Comparison of ENCODE assay signal across 1 cellular context in the genomic region with DNA sequence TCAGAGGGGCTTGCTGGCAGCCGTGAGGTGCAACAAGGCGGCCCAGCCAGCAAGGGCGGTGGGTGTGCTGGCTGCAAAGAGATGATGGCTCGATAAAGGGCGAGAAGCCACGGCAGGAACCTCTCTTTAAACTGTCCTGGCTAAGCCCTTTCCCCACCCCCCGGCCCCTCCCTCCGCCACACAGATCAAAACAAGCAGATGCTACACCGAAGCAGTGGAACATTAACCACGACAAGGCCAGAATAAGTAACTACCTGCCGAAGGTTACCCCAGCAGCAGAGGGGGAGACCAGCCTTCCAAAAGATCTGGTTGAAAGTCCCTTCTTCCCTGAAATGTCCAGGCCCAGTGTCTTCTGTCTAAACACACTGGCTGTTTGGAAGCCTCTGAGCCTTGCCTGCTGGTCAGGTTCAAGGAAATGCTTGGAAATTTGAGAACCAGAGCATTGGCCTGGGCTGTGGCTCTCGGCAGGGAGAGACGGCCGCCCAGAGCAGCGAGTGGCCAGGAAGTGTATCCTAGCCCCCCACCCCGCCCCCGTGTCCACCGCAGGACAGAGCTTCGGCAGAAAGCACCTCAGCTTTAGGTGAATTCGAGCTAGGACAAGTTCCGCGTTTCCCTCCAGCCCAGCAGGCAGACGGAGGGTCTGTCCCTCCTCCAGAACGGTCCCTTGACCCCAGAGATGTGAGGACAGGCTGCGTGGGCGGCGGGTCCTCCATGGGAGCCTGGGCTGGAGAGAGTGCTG.
TF ChIP-seq lines count a peak whose summit lies in the region.

No MANE protein-coding gene starts in this region.

TF ChIP-seq in HepG2, 621 proteins besides CTCF, POLR2A, EP300 and RAD21 (continued from another document and continues in another):
- TF ChIP-seq, protein P1, sequence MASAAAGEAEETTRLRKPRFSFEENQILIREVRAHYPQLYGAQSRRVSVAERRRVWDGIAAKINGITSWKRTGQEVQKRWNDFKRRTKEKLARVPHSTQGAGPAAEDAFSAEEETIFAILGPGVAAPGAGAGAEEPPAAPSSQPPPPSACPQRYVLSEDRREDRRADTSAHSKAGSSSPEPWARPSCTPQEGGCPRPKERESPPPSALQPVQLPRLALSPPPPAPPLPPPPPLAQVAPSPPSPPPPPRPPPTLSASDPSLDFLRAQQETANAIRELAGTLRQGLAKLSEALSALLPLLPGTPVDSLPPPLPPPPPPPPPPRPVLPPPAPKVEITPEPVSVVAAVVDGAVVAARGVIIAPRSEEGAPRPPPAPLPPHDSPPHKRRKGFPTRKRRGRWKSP (CRISPR knock-in tag; IDR thresholded peaks at IDR 0.05): no peak; the same call in 1 of the 2 replicates
- peak; percentile 70 for TF ChIP-seq TAF1 (CRISPR knock-in tag; IDR thresholded peaks at IDR 0.05)
- no peak for TF ChIP-seq JUND (CRISPR knock-in tag; IDR thresholded peaks at IDR 0.05)
- TF ChIP-seq HIVEP1 (CRISPR knock-in tag; IDR thresholded peaks at IDR 0.05): no peak
- TF ChIP-seq ARNTL (CRISPR knock-in tag; IDR thresholded peaks at IDR 0.05): peak; percentile 50; the same call in 1 of the 2 replicates
- TF ChIP-seq KLF9 (CRISPR knock-in tag; IDR thresholded peaks at IDR 0.05; ENCODE audit: low read depth): no peak
- TF ChIP-seq MAFK (conservative IDR thresholded peaks at IDR 0.05 in 1 of 2, IDR thresholded peaks at IDR 0.05 in 1 of 2; ENCODE audit: low read length in 2 of 2): no peak
- TF ChIP-seq NFIC (IDR thresholded peaks at IDR 0.05; ENCODE audit: low read length): no peak
- TF ChIP-seq ZSCAN31 (CRISPR knock-in tag; IDR thresholded peaks at IDR 0.05; ENCODE audit: low read depth): no peak
- peak; percentile 32; the same call in 1 of the 2 replicates for TF ChIP-seq YEATS4 (CRISPR knock-in tag; IDR thresholded peaks at IDR 0.05; ENCODE audit: borderline replicate concordance)
- TF ChIP-seq SIN3A (IDR thresholded peaks at IDR 0.05; ENCODE audit: borderline replicate concordance, low read depth, low read length): peak; percentile 87; the same call in 1 of the 2 replicates
- TF ChIP-seq ZNF484 (CRISPR knock-in tag; IDR thresholded peaks at IDR 0.05; ENCODE audit: borderline replicate concordance, low read depth): no peak
- no peak for TF ChIP-seq ZNF335 (CRISPR knock-in tag; IDR thresholded peaks at IDR 0.05)
- TF ChIP-seq SYNCRIP (IDR thresholded peaks at IDR 0.05; ENCODE audit: insufficient read depth, low read depth, low read length): no peak
- peak; percentile 25; the same call in 1 of the 2 replicates for TF ChIP-seq ZNF558 (CRISPR knock-in tag; IDR thresholded peaks at IDR 0.05; ENCODE audit: borderline replicate concordance)
- TF ChIP-seq ZHX2 (IDR thresholded peaks at IDR 0.05; ENCODE audit: low read depth): no peak
- TF ChIP-seq ZHX2 (CRISPR knock-in tag; IDR thresholded peaks at IDR 0.05; ENCODE audit: borderline replicate concordance): no peak
- TF ChIP-seq HOXD1 (CRISPR knock-in tag; IDR thresholded peaks at IDR 0.05): no peak
- TF ChIP-seq, protein P2, sequence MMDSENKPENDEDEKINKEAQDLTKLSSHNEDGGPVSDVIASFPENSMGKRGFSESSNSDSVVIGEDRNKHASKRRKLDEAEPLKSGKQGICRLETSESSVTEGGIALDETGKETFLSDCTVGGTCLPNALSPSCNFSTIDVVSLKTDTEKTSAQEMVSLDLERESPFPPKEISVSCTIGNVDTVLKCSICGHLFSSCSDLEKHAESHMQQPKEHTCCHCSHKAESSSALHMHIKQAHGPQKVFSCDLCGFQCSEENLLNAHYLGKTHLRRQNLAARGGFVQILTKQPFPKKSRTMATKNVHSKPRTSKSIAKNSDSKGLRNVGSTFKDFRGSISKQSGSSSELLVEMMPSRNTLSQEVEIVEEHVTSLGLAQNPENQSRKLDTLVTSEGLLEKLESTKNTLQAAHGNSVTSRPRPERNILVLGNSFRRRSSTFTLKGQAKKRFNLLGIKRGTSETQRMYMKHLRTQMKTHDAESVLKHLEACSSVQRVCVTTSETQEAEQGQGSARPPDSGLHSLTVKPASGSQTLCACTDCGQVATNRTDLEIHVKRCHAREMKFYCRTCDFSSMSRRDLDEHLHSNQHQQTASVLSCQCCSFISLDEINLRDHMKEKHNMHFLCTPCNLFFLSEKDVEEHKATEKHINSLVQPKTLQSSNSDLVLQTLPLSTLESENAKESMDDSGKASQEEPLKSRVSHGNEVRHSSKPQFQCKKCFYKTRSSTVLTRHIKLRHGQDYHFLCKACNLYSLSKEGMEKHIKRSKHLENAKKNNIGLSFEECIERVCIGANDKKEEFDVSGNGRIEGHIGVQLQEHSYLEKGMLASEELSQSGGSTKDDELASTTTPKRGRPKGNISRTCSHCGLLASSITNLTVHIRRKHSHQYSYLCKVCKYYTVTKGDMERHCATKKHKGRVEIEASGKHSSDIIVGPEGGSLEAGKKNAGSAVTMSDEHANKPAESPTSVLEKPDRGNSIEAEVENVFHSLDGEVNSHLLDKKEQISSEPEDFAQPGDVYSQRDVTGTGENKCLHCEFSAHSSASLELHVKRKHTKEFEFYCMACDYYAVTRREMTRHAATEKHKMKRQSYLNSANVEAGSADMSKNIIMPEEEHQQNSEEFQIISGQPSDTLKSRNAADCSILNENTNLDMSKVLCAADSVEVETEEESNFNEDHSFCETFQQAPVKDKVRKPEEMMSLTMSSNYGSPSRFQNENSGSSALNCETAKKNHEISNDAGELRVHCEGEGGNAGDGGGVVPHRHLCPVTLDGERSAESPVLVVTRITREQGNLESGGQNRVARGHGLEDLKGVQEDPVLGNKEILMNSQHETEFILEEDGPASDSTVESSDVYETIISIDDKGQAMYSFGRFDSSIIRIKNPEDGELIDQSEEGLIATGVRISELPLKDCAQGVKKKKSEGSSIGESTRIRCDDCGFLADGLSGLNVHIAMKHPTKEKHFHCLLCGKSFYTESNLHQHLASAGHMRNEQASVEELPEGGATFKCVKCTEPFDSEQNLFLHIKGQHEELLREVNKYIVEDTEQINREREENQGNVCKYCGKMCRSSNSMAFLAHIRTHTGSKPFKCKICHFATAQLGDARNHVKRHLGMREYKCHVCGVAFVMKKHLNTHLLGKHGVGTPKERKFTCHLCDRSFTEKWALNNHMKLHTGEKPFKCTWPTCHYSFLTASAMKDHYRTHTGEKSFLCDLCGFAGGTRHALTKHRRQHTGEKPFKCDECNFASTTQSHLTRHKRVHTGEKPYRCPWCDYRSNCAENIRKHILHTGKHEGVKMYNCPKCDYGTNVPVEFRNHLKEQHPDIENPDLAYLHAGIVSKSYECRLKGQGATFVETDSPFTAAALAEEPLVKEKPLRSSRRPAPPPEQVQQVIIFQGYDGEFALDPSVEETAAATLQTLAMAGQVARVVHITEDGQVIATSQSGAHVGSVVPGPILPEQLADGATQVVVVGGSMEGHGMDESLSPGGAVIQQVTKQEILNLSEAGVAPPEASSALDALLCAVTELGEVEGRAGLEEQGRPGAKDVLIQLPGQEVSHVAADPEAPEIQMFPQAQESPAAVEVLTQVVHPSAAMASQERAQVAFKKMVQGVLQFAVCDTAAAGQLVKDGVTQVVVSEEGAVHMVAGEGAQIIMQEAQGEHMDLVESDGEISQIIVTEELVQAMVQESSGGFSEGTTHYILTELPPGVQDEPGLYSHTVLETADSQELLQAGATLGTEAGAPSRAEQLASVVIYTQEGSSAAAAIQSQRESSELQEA (CRISPR knock-in tag; IDR thresholded peaks at IDR 0.05; ENCODE audit: not compliant biosample characterization): no peak
- TF ChIP-seq MEIS2 (CRISPR knock-in tag; IDR thresholded peaks at IDR 0.05): no peak
- no peak for TF ChIP-seq NR2F2 (IDR thresholded peaks at IDR 0.05; ENCODE audit: borderline replicate concordance, low read depth)
- peak; percentile 39 for TF ChIP-seq HNRNPK (IDR thresholded peaks at IDR 0.05; ENCODE audit: low read depth, low read length, poor library complexity, severe bottlenecking)
- TF ChIP-seq, protein P3, sequence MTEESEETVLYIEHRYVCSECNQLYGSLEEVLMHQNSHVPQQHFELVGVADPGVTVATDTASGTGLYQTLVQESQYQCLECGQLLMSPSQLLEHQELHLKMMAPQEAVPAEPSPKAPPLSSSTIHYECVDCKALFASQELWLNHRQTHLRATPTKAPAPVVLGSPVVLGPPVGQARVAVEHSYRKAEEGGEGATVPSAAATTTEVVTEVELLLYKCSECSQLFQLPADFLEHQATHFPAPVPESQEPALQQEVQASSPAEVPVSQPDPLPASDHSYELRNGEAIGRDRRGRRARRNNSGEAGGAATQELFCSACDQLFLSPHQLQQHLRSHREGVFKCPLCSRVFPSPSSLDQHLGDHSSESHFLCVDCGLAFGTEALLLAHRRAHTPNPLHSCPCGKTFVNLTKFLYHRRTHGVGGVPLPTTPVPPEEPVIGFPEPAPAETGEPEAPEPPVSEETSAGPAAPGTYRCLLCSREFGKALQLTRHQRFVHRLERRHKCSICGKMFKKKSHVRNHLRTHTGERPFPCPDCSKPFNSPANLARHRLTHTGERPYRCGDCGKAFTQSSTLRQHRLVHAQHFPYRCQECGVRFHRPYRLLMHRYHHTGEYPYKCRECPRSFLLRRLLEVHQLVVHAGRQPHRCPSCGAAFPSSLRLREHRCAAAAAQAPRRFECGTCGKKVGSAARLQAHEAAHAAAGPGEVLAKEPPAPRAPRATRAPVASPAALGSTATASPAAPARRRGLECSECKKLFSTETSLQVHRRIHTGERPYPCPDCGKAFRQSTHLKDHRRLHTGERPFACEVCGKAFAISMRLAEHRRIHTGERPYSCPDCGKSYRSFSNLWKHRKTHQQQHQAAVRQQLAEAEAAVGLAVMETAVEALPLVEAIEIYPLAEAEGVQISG (CRISPR knock-in tag; IDR thresholded peaks at IDR 0.05): peak; percentile 48
- TF ChIP-seq, protein P4, sequence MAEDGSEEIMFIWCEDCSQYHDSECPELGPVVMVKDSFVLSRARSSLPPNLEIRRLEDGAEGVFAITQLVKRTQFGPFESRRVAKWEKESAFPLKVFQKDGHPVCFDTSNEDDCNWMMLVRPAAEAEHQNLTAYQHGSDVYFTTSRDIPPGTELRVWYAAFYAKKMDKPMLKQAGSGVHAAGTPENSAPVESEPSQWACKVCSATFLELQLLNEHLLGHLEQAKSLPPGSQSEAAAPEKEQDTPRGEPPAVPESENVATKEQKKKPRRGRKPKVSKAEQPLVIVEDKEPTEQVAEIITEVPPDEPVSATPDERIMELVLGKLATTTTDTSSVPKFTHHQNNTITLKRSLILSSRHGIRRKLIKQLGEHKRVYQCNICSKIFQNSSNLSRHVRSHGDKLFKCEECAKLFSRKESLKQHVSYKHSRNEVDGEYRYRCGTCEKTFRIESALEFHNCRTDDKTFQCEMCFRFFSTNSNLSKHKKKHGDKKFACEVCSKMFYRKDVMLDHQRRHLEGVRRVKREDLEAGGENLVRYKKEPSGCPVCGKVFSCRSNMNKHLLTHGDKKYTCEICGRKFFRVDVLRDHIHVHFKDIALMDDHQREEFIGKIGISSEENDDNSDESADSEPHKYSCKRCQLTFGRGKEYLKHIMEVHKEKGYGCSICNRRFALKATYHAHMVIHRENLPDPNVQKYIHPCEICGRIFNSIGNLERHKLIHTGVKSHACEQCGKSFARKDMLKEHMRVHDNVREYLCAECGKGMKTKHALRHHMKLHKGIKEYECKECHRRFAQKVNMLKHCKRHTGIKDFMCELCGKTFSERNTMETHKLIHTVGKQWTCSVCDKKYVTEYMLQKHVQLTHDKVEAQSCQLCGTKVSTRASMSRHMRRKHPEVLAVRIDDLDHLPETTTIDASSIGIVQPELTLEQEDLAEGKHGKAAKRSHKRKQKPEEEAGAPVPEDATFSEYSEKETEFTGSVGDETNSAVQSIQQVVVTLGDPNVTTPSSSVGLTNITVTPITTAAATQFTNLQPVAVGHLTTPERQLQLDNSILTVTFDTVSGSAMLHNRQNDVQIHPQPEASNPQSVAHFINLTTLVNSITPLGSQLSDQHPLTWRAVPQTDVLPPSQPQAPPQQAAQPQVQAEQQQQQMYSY (CRISPR knock-in tag; IDR thresholded peaks at IDR 0.05): 0 out of 2 replicates have a peak, but pooled peaks have one; percentile 6
